Comparison of ENCODE assay signal across 8 cellular contexts in genomic region chr1:246724001-246724724, GRCh38. TPM values are rescaled to one million over a fixed set of nuclear protein-coding genes. Genes with fewer than 3 reads are reported as not detected.
A peak's percentile ranks its signal among the peaks of the same experiment; 100 is the strongest.
DNase-seq lines count a peak whose midpoint lies in the region; ATAC-seq and TF ChIP-seq lines count a peak whose summit lies in the region.

SCCPDH (plus strand) TSS chr1:246724409; CDS start chr1:246724423, 14 bp downstream.

- H3K27ac ChIP-seq in HUES64 (ENCODE audit: low read depth, low read length) (0 out of 2 replicates have a peak within 1 kb of the TSS, but pooled peaks have one; percentile 30), esophagus muscularis mucosa (replicated peaks in 1 of 4) (peak within 1 kb of the TSS; percentile 79 to 85 (median 82))

- TF ChIP-seq POLR2A in esophagus muscularis mucosa (IDR thresholded peaks at IDR 0.05; ENCODE audit: low read depth), result no peak

- H3K4me1 ChIP-seq in HUES64 (ENCODE audit: insufficient read depth, low read length) (peaks cover 4% of the 10 kb centered on the region; the same call in 1 of the 2 replicates), esophagus muscularis mucosa (peaks cover 6 to 21% (median 14%) of the 10 kb centered on the region in 4 donors)

- H3K36me3 Mint-ChIP-seq in stimulated activated effector memory CD8-positive, alpha-beta T cell treated with anti-CD3 and anti-CD28 coated beads, Interleukin-12 subunit alpha, Interleukin-12 subunit beta, amount 100 ng/mL, for 72 hours, result peaks cover 31% of the 10 kb centered on the region

- peaks cover 17% of the 10 kb centered on the region for H3K9me3 Mint-ChIP-seq in stimulated activated effector memory CD8-positive, alpha-beta T cell treated with anti-CD3 and anti-CD28 coated beads, Interleukin-12 subunit alpha, Interleukin-12 subunit beta, amount 100 ng/mL, for 72 hours

- peak within 1 kb of the TSS; percentile 83 for H3K27ac Mint-ChIP-seq in stimulated activated effector memory CD8-positive, alpha-beta T cell treated with anti-CD3 and anti-CD28 coated beads, Interleukin-12 subunit alpha, Interleukin-12 subunit beta, amount 100 ng/mL, for 72 hours

- peak within 1 kb of the TSS; percentile 92 for H3K9ac ChIP-seq in HUES64 (ENCODE audit: low read depth, low read length)

- H3K36me3 ChIP-seq in HUES64 (ENCODE audit: insufficient read depth, low read length) (peaks cover 26% of the 10 kb centered on the region), esophagus muscularis mucosa (peaks cover 16 to 24% (median 19%) of the 10 kb centered on the region in 4 donors)

- ATAC-seq in GM21447 (IDR thresholded peaks at IDR 0.05; ENCODE audit: unreplicated experiment), result peak; percentile 92
- peak; percentile 98 for ATAC-seq in stimulated activated effector memory CD8-positive, alpha-beta T cell treated with anti-CD3 and anti-CD28 coated beads, Interleukin-12 subunit alpha, Interleukin-12 subunit beta, amount 100 ng/mL, for 72 hours

- DNase-seq in DMS114 treated with DMSO at 0.1 percent for 48 hours (lab: John Stamatoyannopoulos, UW; ENCODE audit: unreplicated experiment) (peak; percentile 51), esophagus muscularis mucosa (ENCODE audit: extremely low spot score) (no peak), myocyte (ENCODE audit: low read depth) (peak; percentile 85)
- peak; percentile 67 for DNase-seq in activated T-cell treated with anti-CD3 and anti-CD28 coated beads, Interleukin-2, amount 50 U/mL, for 1 hour
- peak; percentile 65 to 88 for DNase-seq in stimulated activated effector memory CD8-positive, alpha-beta T cell treated with anti-CD3 and anti-CD28 coated beads, Interleukin-12 subunit alpha, Interleukin-12 subunit beta, amount 100 ng/mL, for 72 hours (ENCODE audit: low spot score in 2 of 2)

- under 1% methylated on average over 89 of the region's 89 CpGs for WGBS in HUES64
- WGBS in esophagus muscularis mucosa, result 0% methylated on average over 37 of the region's 89 CpGs

- no peaks in the 10 kb centered on the region for H3K4me1 Mint-ChIP-seq in stimulated activated effector memory CD8-positive, alpha-beta T cell treated with anti-CD3 and anti-CD28 coated beads, Interleukin-12 subunit alpha, Interleukin-12 subunit beta, amount 100 ng/mL, for 72 hours

- H3K4me3 ChIP-seq in HUES64 (ENCODE audit: low read length) (peak within 1 kb of the TSS; percentile 95), esophagus muscularis mucosa (peak within 1 kb of the TSS; percentile 66 to 88 (median 74))

- peaks cover 10% of the 10 kb centered on the region for H3K9me3 ChIP-seq in HUES64 (ENCODE audit: insufficient read depth, low read depth, low read length)
- H3K9me3 ChIP-seq in esophagus muscularis mucosa, result no peaks in the 10 kb centered on the region

- peak within 1 kb of the TSS; percentile 83 for H3K4me3 Mint-ChIP-seq in stimulated activated effector memory CD8-positive, alpha-beta T cell treated with anti-CD3 and anti-CD28 coated beads, Interleukin-12 subunit alpha, Interleukin-12 subunit beta, amount 100 ng/mL, for 72 hours

- intact Hi-C loops in esophagus muscularis mucosa (cut with DNase I), result no loop called here

- TF ChIP-seq CTCF in esophagus muscularis mucosa (IDR thresholded peaks at IDR 0.05), result peak in 1 of 3 experiments; percentile 4

- no peak for TF ChIP-seq EP300 in esophagus muscularis mucosa (IDR thresholded peaks at IDR 0.05)

- peaks cover 23% of the 10 kb centered on the region for H3K27me3 ChIP-seq in HUES64 (ENCODE audit: insufficient read depth, low read length)
- H3K27me3 ChIP-seq in esophagus muscularis mucosa, result no peaks in the 10 kb centered on the region

TF ChIP-seq in PFSK-1, 5 proteins besides CTCF, POLR2A, EP300 and RAD21:
- TF ChIP-seq FOXP2 (optimal IDR thresholded peaks at IDR 0.05; ENCODE audit: borderline replicate concordance, extremely low read depth, extremely low read length, insufficient read depth) (peak; percentile 69), TAF1 (IDR thresholded peaks at IDR 0.05; ENCODE audit: borderline replicate concordance, insufficient read depth, low read length) (no peak), POLR2AphosphoS5 (IDR thresholded peaks at IDR 0.05; ENCODE audit: low read depth, low read length) (peak; percentile 52; the same call in 1 of the 2 replicates)
TF ChIP-seq in PFSK-1: peak in this region for 2.

RNA-seq across cellular contexts. Expression of gene SCCPDH, which starts in this region (rescaled TPM):
- polyA plus RNA-seq in HUES64 (2013, experiment 1 of 2), result 18.8 TPM
- polyA plus RNA-seq in HUES64 (2013, experiment 2 of 2), result 20.6 TPM
- polyA plus RNA-seq in PFSK-1 (2012; ENCODE audit: insufficient read length, low read depth), result 17.5 TPM
- 10 to 100 TPM; 19.4 to 25.5 (median 23.8) TPM for total RNA-seq in esophagus muscularis mucosa
- total RNA-seq in myocyte, result 101 and 120 TPM in 2 replicates
- polyA plus RNA-seq in myocyte (2012), result 53.9 TPM
